8 cellular contexts compared by ENCODE assay signal in the genomic region with DNA sequence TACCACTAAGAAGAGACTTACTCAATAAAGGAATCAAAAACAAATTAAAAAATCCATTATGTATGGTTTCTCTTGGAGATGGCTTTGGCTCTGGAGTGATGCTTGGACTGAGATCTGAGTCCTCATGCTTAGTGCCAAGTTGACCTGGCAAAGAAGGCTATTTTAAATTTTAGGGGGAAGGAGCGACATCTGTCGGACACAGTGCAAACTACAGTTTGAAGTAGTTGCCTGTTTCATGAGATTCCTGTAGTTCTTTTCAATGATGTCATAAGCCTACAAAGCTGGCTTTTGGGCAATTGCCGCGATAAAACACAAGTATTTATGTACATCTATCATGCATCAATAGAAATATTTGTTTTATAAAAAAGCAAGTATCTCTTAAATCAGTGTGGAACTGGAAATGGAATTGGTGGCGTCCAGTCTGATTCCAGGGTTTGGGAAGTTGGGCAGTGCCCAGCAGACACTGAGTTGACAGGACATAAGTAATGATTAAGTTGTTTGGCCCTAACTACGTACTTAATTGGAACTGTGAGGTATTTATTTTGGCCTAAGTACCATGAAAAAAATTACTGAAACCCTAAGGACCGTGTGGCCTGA. TPM values are rescaled to one million over a fixed set of nuclear protein-coding genes. Genes with fewer than 3 reads are reported as not detected.
DNase-seq lines count a peak whose midpoint lies in the region; ATAC-seq and TF ChIP-seq lines count a peak whose summit lies in the region.

No MANE protein-coding gene starts in this region.

- H3K36me3 Mint-ChIP-seq in stimulated activated effector memory CD8-positive, alpha-beta T cell treated with anti-CD3 and anti-CD28 coated beads, Interleukin-12 subunit alpha, Interleukin-12 subunit beta, amount 100 ng/mL, for 72 hours: peaks cover 13% of the 10 kb centered on the region

- TF ChIP-seq RAD21 in HCT116 (IDR thresholded peaks at IDR 0.05; ENCODE audit: low read depth): peak; percentile 88

- no peak for TF ChIP-seq POLR2A in HCT116 (IDR thresholded peaks at IDR 0.05; ENCODE audit: borderline replicate concordance, extremely low read depth, insufficient read depth, insufficient read length)

- no peak overlapping the region for H3K9ac ChIP-seq in HCT116 (ENCODE audit: low read length)
- H3K9ac ChIP-seq in NT2/D1 (ENCODE audit: insufficient read length, low read depth): no peak overlapping the region

- no peaks in the 10 kb centered on the region for H3K9me3 Mint-ChIP-seq in stimulated activated effector memory CD8-positive, alpha-beta T cell treated with anti-CD3 and anti-CD28 coated beads, Interleukin-12 subunit alpha, Interleukin-12 subunit beta, amount 100 ng/mL, for 72 hours

- intact Hi-C loops in HCT116 (cut with micrococcal nuclease): loop anchor here (1.0 to 10.0 kb wide), 6 partner anchors 164 to 1302 kb away; a partner anchor contains a TSS

- no peaks in the 10 kb centered on the region for H3K9me2 ChIP-seq in HCT116 (ENCODE audit: insufficient read depth)

- RAD21 ChIA-PET in HCT116 (lab: Charles Lee; ENCODE audit: low non-redundant PET in 1 of 2, low total read pairs in 2 of 2, uncharacterized antibody in 2 of 2, unreplicated experiment in 2 of 2): interaction anchor here in 1 of 2 experiments (1.0 kb wide), 1 partner anchor 87 kb away, joined by 3 read pairs; a partner anchor contains a TSS

- ATAC-seq in HCT116 (peak; percentile 75), GM19463 (IDR thresholded peaks at IDR 0.05; ENCODE audit: unreplicated experiment) (no peak)
- ATAC-seq in stimulated activated effector memory CD8-positive, alpha-beta T cell treated with anti-CD3 and anti-CD28 coated beads, Interleukin-12 subunit alpha, Interleukin-12 subunit beta, amount 100 ng/mL, for 72 hours: peak; percentile 66

- H3K27ac ChIP-seq in HCT116 (ENCODE audit: low read depth, low read length): no peak overlapping the region

- peak; percentile 78 to 87 (median 79); a peak in 5 of 6 replicates for TF ChIP-seq CTCF in HCT116 (IDR thresholded peaks at IDR 0.05 in 2 of 3, conservative IDR thresholded peaks at IDR 0.05 in 1 of 3; ENCODE audit: borderline replicate concordance in 1 of 3, insufficient read depth in 1 of 3, low read depth in 2 of 3, low read length in 2 of 3)

- BruUV-seq in HCT116 (replicated peaks; lab: Mats Ljungman, UMichigan): no TSS peak

- no peaks in the 10 kb centered on the region for H4K20me1 ChIP-seq in HCT116 (ENCODE audit: insufficient read depth)

- no peaks in the 10 kb centered on the region; the same call in 1 of the 2 replicates for H3K79me2 ChIP-seq in HCT116 (ENCODE audit: insufficient read depth, low read length)

- POLR2A ChIA-PET in HCT116 (lab: Charles Lee): no interaction called here

- no peak overlapping the region for H3K4me3 Mint-ChIP-seq in stimulated activated effector memory CD8-positive, alpha-beta T cell treated with anti-CD3 and anti-CD28 coated beads, Interleukin-12 subunit alpha, Interleukin-12 subunit beta, amount 100 ng/mL, for 72 hours

- H3K4me1 ChIP-seq in HCT116 (ENCODE audit: control insufficient read depth in 1 of 2, insufficient read depth in 2 of 2, low read length in 2 of 2) (peaks cover 2 to 10% of the 10 kb centered on the region in 2 experiments; a peak in 2 of 4 replicates), NT2/D1 (ENCODE audit: insufficient read depth, insufficient read length) (no peaks in the 10 kb centered on the region)

- CTCF ChIA-PET in HCT116 (lab: Charles Lee): interaction anchor here (0.8 to 3.7 kb wide), 14 partner anchors 9 to 320 kb away, joined by 3 to 47 read pairs (median 4); a partner anchor contains a TSS

- no peaks in the 10 kb centered on the region for H3K9me3 ChIP-seq in HCT116 (ENCODE audit: control insufficient read depth in 1 of 2, insufficient read depth in 1 of 2, low read depth in 1 of 2, low read length in 2 of 2)
- H3K9me3 ChIP-seq in NT2/D1 (ENCODE audit: insufficient read depth, low read length): no peaks in the 10 kb centered on the region

- H3K27me3 ChIP-seq in HCT116 (ENCODE audit: insufficient read depth, low read length) (no peaks in the 10 kb centered on the region), NT2/D1 (ENCODE audit: insufficient read depth, insufficient read length) (no peaks in the 10 kb centered on the region)

- H3K4me3 ChIP-seq in HCT116 (replicated peaks in 1 of 2; ENCODE audit: low read depth in 1 of 2, low read length in 2 of 2) (no peak overlapping the region), NT2/D1 (ENCODE audit: insufficient read length, low read depth) (no peak overlapping the region)

- H3K36me3 ChIP-seq in HCT116 (ENCODE audit: control insufficient read depth in 1 of 2, insufficient read depth in 2 of 2, low read length in 2 of 2) (0 out of 4 replicates have a peak, but pooled peaks cover 0 to 3% of the 10 kb centered on the region in 2 experiments), NT2/D1 (ENCODE audit: insufficient read depth, insufficient read length, low read length) (peaks cover 31% of the 10 kb centered on the region)

- DNase-seq in CMK (ENCODE audit: low read depth): peak; percentile 55
- DNase-seq in HCT116 (ENCODE audit: low read depth, low spot score): no peak
- DNase-seq in NT2/D1 (ENCODE audit: low read depth, low spot score): peak; percentile 72
- DNase-seq in activated CD8-positive, alpha-beta memory T cell treated with anti-CD3 and anti-CD28 coated beads, Interleukin-2, amount 50 U/mL, for 24 hours (ENCODE audit: extremely low read depth): peak; percentile 24
- peak; percentile 91 for DNase-seq in epidermal melanocyte (ENCODE audit: insufficient read length, low spot score)
- DNase-seq in myocyte (ENCODE audit: low read depth): peak; percentile 73
- peak; percentile 52 to 83 for DNase-seq in stimulated activated effector memory CD8-positive, alpha-beta T cell treated with anti-CD3 and anti-CD28 coated beads, Interleukin-12 subunit alpha, Interleukin-12 subunit beta, amount 100 ng/mL, for 72 hours (ENCODE audit: low spot score in 2 of 2)

- no peak overlapping the region for H3K27ac Mint-ChIP-seq in stimulated activated effector memory CD8-positive, alpha-beta T cell treated with anti-CD3 and anti-CD28 coated beads, Interleukin-12 subunit alpha, Interleukin-12 subunit beta, amount 100 ng/mL, for 72 hours

- no peak overlapping the region for H2AFZ ChIP-seq in HCT116 (ENCODE audit: low read depth, low read length, poor library complexity, severe bottlenecking)

- H3K4me1 Mint-ChIP-seq in stimulated activated effector memory CD8-positive, alpha-beta T cell treated with anti-CD3 and anti-CD28 coated beads, Interleukin-12 subunit alpha, Interleukin-12 subunit beta, amount 100 ng/mL, for 72 hours: no peaks in the 10 kb centered on the region

- H3K4me2 ChIP-seq in HCT116 (ENCODE audit: low read length): no peak overlapping the region

TF ChIP-seq in HCT116, 20 proteins besides CTCF, POLR2A, EP300 and RAD21:
- TF ChIP-seq CEBPB (IDR thresholded peaks at IDR 0.05; ENCODE audit: low read depth) (no peak), SP1 (IDR thresholded peaks at IDR 0.05; ENCODE audit: low read depth) (no peak), SIN3A (IDR thresholded peaks at IDR 0.05; ENCODE audit: low read depth) (no peak), ZFX (IDR thresholded peaks at IDR 0.05) (no peak), ELF1 (IDR thresholded peaks at IDR 0.05; ENCODE audit: borderline replicate concordance, low read depth) (no peak), EZH2 (IDR thresholded peaks at IDR 0.05) (no peak), EZH2phosphoT487 (IDR thresholded peaks at IDR 0.05; ENCODE audit: borderline replicate concordance) (no peak)

RNA-seq across cellular contexts. Expression of a gene that starts 50.0 kb away (rescaled TPM):
- 20.8 TPM for total RNA-seq in HCT116 (2021; ENCODE audit: unreplicated experiment)
- 9.7 and 17.6 TPM in 2 replicates for polyA plus RNA-seq in HCT116 (2012)
- 15.6 and 17.0 TPM in 2 replicates for total RNA-seq in myocyte
- polyA plus RNA-seq in myocyte (2012): 22.2 TPM
